ENCODE assay signal across 27 cellular contexts in the genomic region with DNA sequence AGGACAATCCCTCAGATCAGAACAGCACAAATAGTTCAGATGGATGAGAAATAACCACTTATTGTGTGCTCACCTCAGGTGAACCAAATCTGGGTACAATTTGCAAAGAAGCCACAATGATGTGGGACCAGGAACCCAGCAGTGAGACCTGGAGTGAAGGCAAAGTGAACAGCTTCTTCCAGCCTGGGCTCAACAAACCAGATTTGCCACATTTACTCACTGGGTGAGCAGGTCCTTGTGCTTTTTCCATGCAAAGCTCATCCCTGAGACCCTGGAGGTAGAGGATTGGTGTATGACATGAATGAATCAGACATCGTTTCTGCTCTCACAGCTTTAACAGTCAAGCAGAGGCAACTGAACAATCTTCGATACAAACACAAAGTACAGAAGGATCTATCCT. TPM values are rescaled to one million over a fixed set of nuclear protein-coding genes. Genes with fewer than 3 reads are reported as not detected.
"Had no signal": no experiment of that assay in that cellular context is flagged by ENCODE, and none has a peak within 500 bp of the region (broad histone marks: within the 10 kb centered on the region; RNA-seq: fewer than 3 reads in every experiment).

No MANE protein-coding gene starts in this region.

- H3K36me3 ChIP-seq: stomach, suprapubic skin, thoracic aorta, thyroid gland, tibial artery, tibial nerve, transverse colon, upper lobe of left lung, upper lobe of right lung, uterus, vagina had no signal

- H3K4me1 ChIP-seq: stomach, suprapubic skin, testis, thyroid gland, tibial artery, tibial nerve, transverse colon, upper lobe of left lung, upper lobe of right lung, uterus, vagina had no signal

- DNase-seq: stimulated activated CD4-positive, alpha-beta T cell treated with anti-CD3 and anti-CD28 coated beads, Interleukin-2, amount 100 ng/mL, for 48 hours; stimulated activated CD4-positive, alpha-beta T cell treated with anti-CD3 and anti-CD28 coated beads, Interleukin-4, amount 100 ng/mL, for 1 hour; stimulated activated CD4-positive, alpha-beta T cell treated with anti-CD3 and anti-CD28 coated beads, Interleukin-4, amount 100 ng/mL, for 4 hours; stimulated activated CD8-positive, alpha-beta memory T cell treated with anti-CD3 and anti-CD28 coated beads, Interleukin-4, amount 100 ng/mL, for 48 hours; stimulated activated naive B cell treated with anti-CD40 and anti-IgM and Interleukin-4, amounts not matched to agents 10 μg/mL and 1 μg/mL and 100 μg/mL, for 72 hours; stimulated activated naive CD4-positive, alpha-beta T cell; stimulated activated naive CD4-positive, alpha-beta T cell treated with Interleukin-2 at 50 U/mL for 16 hours; stimulated activated naive CD8-positive, alpha-beta T cell treated with anti-CD3 and anti-CD28 coated beads, Interleukin-15, amount 100 ng/mL, for 72 hours; stimulated activated naive CD8-positive, alpha-beta T cell treated with anti-CD3 and anti-CD28 coated beads, Interleukin-15, Interleukin-2, amounts not matched to agents 100 U/mL and 50 U/mL, for 24 hours; stomach; substantia nigra; testis; thyroid gland; tibial artery; transverse colon; upper lobe of left lung; upper lobe of right lung; uterus had no signal

- H3K27me3 ChIP-seq: stomach, suprapubic skin, testis, thyroid gland, tibial artery, tibial nerve, transverse colon, upper lobe of left lung, upper lobe of right lung, uterus, vagina had no signal

- H3K27me3 Mint-ChIP-seq: stimulated activated memory B cell treated with anti-CD40 and anti-IgM and Interleukin-4, amounts not matched to agents 10 μg/mL and 1 μg/mL and 100 μg/mL, for 72 hours; stimulated activated naive B cell treated with anti-CD40 and anti-IgM and Interleukin-4, amounts not matched to agents 10 μg/mL and 1 μg/mL and 100 μg/mL, for 72 hours; stimulated activated naive CD8-positive, alpha-beta T cell treated with anti-CD3 and anti-CD28 coated beads, Interleukin-15, amount 100 ng/mL, for 72 hours; stimulated activated naive CD8-positive, alpha-beta T cell treated with anti-CD3 and anti-CD28 coated beads, Interleukin-15, Interleukin-2, amounts not matched to agents 100 ng/mL and 50 ng/mL, for 24 hours had no signal

- H3K9me3 Mint-ChIP-seq: stimulated activated effector memory CD8-positive, alpha-beta T cell treated with anti-CD3 and anti-CD28 coated beads, Interleukin-12 subunit alpha, Interleukin-12 subunit beta, amount 100 ng/mL, for 72 hours; stimulated activated memory B cell treated with anti-CD40 and anti-IgM and Interleukin-4, amounts not matched to agents 10 μg/mL and 1 μg/mL and 100 μg/mL, for 72 hours; type B pancreatic cell had no signal

- ATAC-seq: stimulated activated effector memory CD8-positive, alpha-beta T cell treated with anti-CD3 and anti-CD28 coated beads, Interleukin-12 subunit alpha, Interleukin-12 subunit beta, amount 100 ng/mL, for 72 hours; stimulated activated memory B cell treated with anti-CD40 and anti-IgM and Interleukin-4, amounts not matched to agents 10 μg/mL and 1 μg/mL and 100 μg/mL, for 72 hours; stimulated activated naive B cell treated with anti-CD40 and anti-IgM and Interleukin-4, amounts not matched to agents 10 μg/mL and 1 μg/mL and 100 μg/mL, for 72 hours; stimulated activated naive CD8-positive, alpha-beta T cell treated with anti-CD3 and anti-CD28 coated beads, Interleukin-15, amount 100 ng/mL, for 72 hours; stimulated activated naive CD8-positive, alpha-beta T cell treated with anti-CD3 and anti-CD28 coated beads, Interleukin-15, Interleukin-2, amounts not matched to agents 100 U/mL and 50 U/mL, for 24 hours; upper lobe of right lung had no signal

- H3K9me3 ChIP-seq: stomach, suprapubic skin, testis, thoracic aorta, thyroid gland, tibial artery, tibial nerve, transverse colon, upper lobe of left lung, upper lobe of right lung, uterus, vagina had no signal

- H3K4me3 Mint-ChIP-seq: stimulated activated effector memory CD8-positive, alpha-beta T cell treated with anti-CD3 and anti-CD28 coated beads, Interleukin-12 subunit alpha, Interleukin-12 subunit beta, amount 100 ng/mL, for 72 hours; stimulated activated memory B cell treated with anti-CD40 and anti-IgM and Interleukin-4, amounts not matched to agents 10 μg/mL and 1 μg/mL and 100 μg/mL, for 72 hours; stimulated activated naive B cell treated with anti-CD40 and anti-IgM and Interleukin-4, amounts not matched to agents 10 μg/mL and 1 μg/mL and 100 μg/mL, for 72 hours; stimulated activated naive CD8-positive, alpha-beta T cell treated with anti-CD3 and anti-CD28 coated beads, Interleukin-15, amount 100 ng/mL, for 72 hours; stimulated activated naive CD8-positive, alpha-beta T cell treated with anti-CD3 and anti-CD28 coated beads, Interleukin-15, Interleukin-2, amounts not matched to agents 100 ng/mL and 50 ng/mL, for 24 hours; type B pancreatic cell had no signal

- H3K4me1 Mint-ChIP-seq: stimulated activated effector memory CD8-positive, alpha-beta T cell treated with anti-CD3 and anti-CD28 coated beads, Interleukin-12 subunit alpha, Interleukin-12 subunit beta, amount 100 ng/mL, for 72 hours; stimulated activated memory B cell treated with anti-CD40 and anti-IgM and Interleukin-4, amounts not matched to agents 10 μg/mL and 1 μg/mL and 100 μg/mL, for 72 hours; stimulated activated naive B cell treated with anti-CD40 and anti-IgM and Interleukin-4, amounts not matched to agents 10 μg/mL and 1 μg/mL and 100 μg/mL, for 72 hours; stimulated activated naive CD8-positive, alpha-beta T cell treated with anti-CD3 and anti-CD28 coated beads, Interleukin-15, amount 100 ng/mL, for 72 hours had no signal

- H3K27ac ChIP-seq: stomach, suprapubic skin, testis, thoracic aorta, thyroid gland, tibial artery, tibial nerve, transverse colon, upper lobe of left lung, upper lobe of right lung, uterus, vagina had no signal

- H3K36me3 Mint-ChIP-seq: stimulated activated effector memory CD8-positive, alpha-beta T cell treated with anti-CD3 and anti-CD28 coated beads, Interleukin-12 subunit alpha, Interleukin-12 subunit beta, amount 100 ng/mL, for 72 hours; stimulated activated memory B cell treated with anti-CD40 and anti-IgM and Interleukin-4, amounts not matched to agents 10 μg/mL and 1 μg/mL and 100 μg/mL, for 72 hours; stimulated activated naive B cell treated with anti-CD40 and anti-IgM and Interleukin-4, amounts not matched to agents 10 μg/mL and 1 μg/mL and 100 μg/mL, for 72 hours; type B pancreatic cell had no signal

- H3K4me3 ChIP-seq: stomach, suprapubic skin, testis, thoracic aorta, thyroid gland, tibial artery, tibial nerve, transverse colon, upper lobe of left lung, upper lobe of right lung, uterus, vagina had no signal

- H3K27ac Mint-ChIP-seq: stimulated activated effector memory CD8-positive, alpha-beta T cell treated with anti-CD3 and anti-CD28 coated beads, Interleukin-12 subunit alpha, Interleukin-12 subunit beta, amount 100 ng/mL, for 72 hours; stimulated activated memory B cell treated with anti-CD40 and anti-IgM and Interleukin-4, amounts not matched to agents 10 μg/mL and 1 μg/mL and 100 μg/mL, for 72 hours; stimulated activated naive B cell treated with anti-CD40 and anti-IgM and Interleukin-4, amounts not matched to agents 10 μg/mL and 1 μg/mL and 100 μg/mL, for 72 hours; stimulated activated naive CD8-positive, alpha-beta T cell treated with anti-CD3 and anti-CD28 coated beads, Interleukin-15, amount 100 ng/mL, for 72 hours; stimulated activated naive CD8-positive, alpha-beta T cell treated with anti-CD3 and anti-CD28 coated beads, Interleukin-15, Interleukin-2, amounts not matched to agents 100 ng/mL and 50 ng/mL, for 24 hours; type B pancreatic cell had no signal

RNA-seq across cellular contexts. Expression of a gene that starts 29.1 kb away (rescaled TPM):
- total RNA-seq: ureter, vagina had no signal
